16 cellular contexts compared by ENCODE assay signal in genomic region chr2:46945671-46946070, GRCh38. TPM values are rescaled to one million over a fixed set of nuclear protein-coding genes. Genes with fewer than 3 reads are reported as not detected.
DNase-seq lines count a peak whose midpoint lies in the region; ATAC-seq and TF ChIP-seq lines count a peak whose summit lies in the region.
"Had no signal": no experiment of that assay in that cellular context is flagged by ENCODE, and none has a peak within 500 bp of the region (broad histone marks: within the 10 kb centered on the region; RNA-seq: fewer than 3 reads in every experiment).

No MANE protein-coding gene starts in this region.

- H3K4me3 Mint-ChIP-seq in activated CD4-positive, alpha-beta T cell treated with anti-CD3 and anti-CD28 coated beads, Interleukin-2, amount 10 ng/mL, durations not matched to agents 7 days and 5 days: no peak overlapping the region
- H3K4me3 Mint-ChIP-seq in activated T-helper 2 cell treated with anti-CD3 and anti-CD28 coated beads, Interferon-gamma antibody, Interleukin-2, Interleukin-4, amounts not matched to agents 10 μg/mL and 5 μg/mL and 100 μg/mL, durations not matched to agents 14 hours and 24 hours and 36 hours (ENCODE audit: low read depth): peak overlapping the region; percentile 26
- H3K4me3 Mint-ChIP-seq: activated T-cell treated with anti-CD3 and anti-CD28 coated beads, Interleukin-2, amount 50 U/mL, for 4 hours had no signal

- H2BK12ac ChIP-seq in trophoblast cell (ENCODE audit: low read length): no peak overlapping the region

- H3F3A ChIP-seq in Loucy (ENCODE audit: low read depth): no peaks in the 10 kb centered on the region
- H3F3A ChIP-seq in PC-3 (ENCODE audit: low read length, unreplicated experiment): no peaks in the 10 kb centered on the region

- H3K79me2 ChIP-seq in Loucy (ENCODE audit: insufficient read depth, low read length) (peaks cover 80% of the 10 kb centered on the region), trophoblast cell (ENCODE audit: control insufficient read depth, insufficient read depth, low read length, poor library complexity) (peaks cover 15% of the 10 kb centered on the region), PC-3 (ENCODE audit: low read length) (peaks cover 68% of the 10 kb centered on the region)

- H3K27ac Mint-ChIP-seq in activated CD4-positive, alpha-beta T cell treated with anti-CD3 and anti-CD28 coated beads, Interleukin-2, amount 10 ng/mL, durations not matched to agents 7 days and 5 days: peak overlapping the region; percentile 96
- H3K27ac Mint-ChIP-seq in activated T-helper 2 cell treated with anti-CD3 and anti-CD28 coated beads, Interferon-gamma antibody, Interleukin-2, Interleukin-4, amounts not matched to agents 10 μg/mL and 5 μg/mL and 100 μg/mL, durations not matched to agents 14 hours and 24 hours and 36 hours: peak overlapping the region; percentile 99

- H3K4me1 ChIP-seq in Loucy (ENCODE audit: insufficient read depth, low read length, poor library complexity, severe bottlenecking) (peaks cover 46% of the 10 kb centered on the region), trophoblast cell (ENCODE audit: control insufficient read depth in 1 of 2, insufficient read depth in 2 of 2, low read length in 2 of 2) (peaks cover 0 to 4% of the 10 kb centered on the region in 2 experiments), PC-3 (ENCODE audit: insufficient read depth, low read length) (0 out of 2 replicates have a peak, but pooled peaks cover 3% of the 10 kb centered on the region)

- H3K18ac ChIP-seq in trophoblast cell (ENCODE audit: low read length): peak overlapping the region; percentile 52

- POLR2A ChIA-PET in activated CD4-positive, alpha-beta T cell treated with anti-CD3 and anti-CD28 coated beads, Interleukin-2, amount 10 ng/mL, durations not matched to agents 7 days and 5 days (lab: Charles Lee): no interaction called here
- POLR2A ChIA-PET in PC-3 (lab: Charles Lee; ENCODE audit: unreplicated experiment): no interaction called here

- no peak overlapping the region for H3K23ac ChIP-seq in trophoblast cell (ENCODE audit: low read length)

- no peak for ATAC-seq in PC-3
- ATAC-seq: A549; activated T-cell treated with anti-CD3 and anti-CD28 coated beads, Interleukin-2, amount 50 U/mL, for 4 hours had no signal

- H4K8ac ChIP-seq in trophoblast cell (ENCODE audit: low read depth, low read length): no peak overlapping the region

- intact Hi-C loops in activated T-helper 2 cell treated with anti-CD3 and anti-CD28 coated beads, Interferon-gamma antibody, Interleukin-2, Interleukin-4, amounts not matched to agents 10 μg/mL and 5 μg/mL and 100 μg/mL, durations not matched to agents 14 hours and 24 hours and 36 hours (cut with micrococcal nuclease): no loop called here
- intact Hi-C loops in PC-3 (cut with micrococcal nuclease): no loop called here

- CTCF ChIA-PET in activated CD4-positive, alpha-beta T cell treated with anti-CD3 and anti-CD28 coated beads, Interleukin-2, amount 10 ng/mL, durations not matched to agents 7 days and 5 days (lab: Charles Lee): no interaction called here
- CTCF ChIA-PET in PC-3 (lab: Charles Lee): no interaction called here

- H3K4me2 ChIP-seq in Loucy (ENCODE audit: low read depth, low read length, poor library complexity, severe bottlenecking) (peak overlapping the region; percentile 99), trophoblast cell (ENCODE audit: low read length) (no peak overlapping the region), PC-3 (ENCODE audit: low read length) (no peak overlapping the region)
- H3K4me2 ChIP-seq: A549 had no signal

- H3K27me3 ChIP-seq in Loucy (ENCODE audit: insufficient read depth, low read length, poor library complexity, severe bottlenecking) (no peaks in the 10 kb centered on the region), trophoblast cell (ENCODE audit: insufficient read depth, low read length) (no peaks in the 10 kb centered on the region), PC-3 (ENCODE audit: low read length) (no peaks in the 10 kb centered on the region)
- H3K27me3 ChIP-seq: stomach had no signal

- peaks cover 45% of the 10 kb centered on the region for H3K36me3 Mint-ChIP-seq in activated CD4-positive, alpha-beta T cell treated with anti-CD3 and anti-CD28 coated beads, Interleukin-2, amount 10 ng/mL, durations not matched to agents 7 days and 5 days (ENCODE audit: low read depth)
- H3K36me3 Mint-ChIP-seq in activated T-helper 2 cell treated with anti-CD3 and anti-CD28 coated beads, Interferon-gamma antibody, Interleukin-2, Interleukin-4, amounts not matched to agents 10 μg/mL and 5 μg/mL and 100 μg/mL, durations not matched to agents 14 hours and 24 hours and 36 hours (ENCODE audit: low read depth): peaks cover 56% of the 10 kb centered on the region

- no peak overlapping the region for H2BK5ac ChIP-seq in trophoblast cell (ENCODE audit: low read depth, low read length, poor library complexity)

- H4K91ac ChIP-seq in trophoblast cell (ENCODE audit: low read depth, low read length): no peak overlapping the region

- peak overlapping the region; percentile 47 for H3K9ac ChIP-seq in Loucy (ENCODE audit: low read depth, low read length, poor library complexity, severe bottlenecking)
- no peak overlapping the region for H3K9ac ChIP-seq in trophoblast cell (ENCODE audit: low read length)
- H3K9ac ChIP-seq in PC-3 (ENCODE audit: low read length): no peak overlapping the region

- H3K9me3 ChIP-seq in Loucy (ENCODE audit: insufficient read depth, low read depth, low read length) (no peaks in the 10 kb centered on the region), trophoblast cell (ENCODE audit: insufficient read depth, low read depth, low read length) (no peaks in the 10 kb centered on the region), PC-3 (ENCODE audit: low read length) (no peaks in the 10 kb centered on the region)
- H3K9me3 ChIP-seq: A549, stomach had no signal

- no peak overlapping the region for H2BK120ac ChIP-seq in trophoblast cell (ENCODE audit: insufficient read depth, low read length, poor library complexity)

- H3K27ac ChIP-seq in trophoblast cell (ENCODE audit: low read depth, low read length) (no peak overlapping the region), PC-3 (ENCODE audit: low read length) (no peak overlapping the region)
- H3K27ac ChIP-seq: stomach had no signal

- no peaks in the 10 kb centered on the region for H3K9me2 ChIP-seq in Loucy (replicated peaks; ENCODE audit: low read depth, low read length)
- H3K9me2 ChIP-seq in PC-3 (replicated peaks; ENCODE audit: low read length): no peaks in the 10 kb centered on the region

- H2AK5ac ChIP-seq in trophoblast cell (ENCODE audit: low read length): no peak overlapping the region

- H3K9me3 Mint-ChIP-seq in activated CD4-positive, alpha-beta T cell treated with anti-CD3 and anti-CD28 coated beads, Interleukin-2, amount 10 ng/mL, durations not matched to agents 7 days and 5 days: no peaks in the 10 kb centered on the region
- H3K9me3 Mint-ChIP-seq in activated T-helper 2 cell treated with anti-CD3 and anti-CD28 coated beads, Interferon-gamma antibody, Interleukin-2, Interleukin-4, amounts not matched to agents 10 μg/mL and 5 μg/mL and 100 μg/mL, durations not matched to agents 14 hours and 24 hours and 36 hours: no peaks in the 10 kb centered on the region
- H3K9me3 Mint-ChIP-seq: activated T-cell treated with anti-CD3 and anti-CD28 coated beads, Interleukin-2, amount 50 U/mL, for 4 hours had no signal

- no peaks in the 10 kb centered on the region for H3K27me3 Mint-ChIP-seq in activated CD4-positive, alpha-beta T cell treated with anti-CD3 and anti-CD28 coated beads, Interleukin-2, amount 10 ng/mL, durations not matched to agents 7 days and 5 days
- H3K27me3 Mint-ChIP-seq in activated T-helper 2 cell treated with anti-CD3 and anti-CD28 coated beads, Interferon-gamma antibody, Interleukin-2, Interleukin-4, amounts not matched to agents 10 μg/mL and 5 μg/mL and 100 μg/mL, durations not matched to agents 14 hours and 24 hours and 36 hours (ENCODE audit: low read depth): no peaks in the 10 kb centered on the region

- H3K4me1 Mint-ChIP-seq in activated CD4-positive, alpha-beta T cell treated with anti-CD3 and anti-CD28 coated beads, Interleukin-2, amount 10 ng/mL, durations not matched to agents 7 days and 5 days: peaks cover 65% of the 10 kb centered on the region
- H3K4me1 Mint-ChIP-seq in activated T-helper 2 cell treated with anti-CD3 and anti-CD28 coated beads, Interferon-gamma antibody, Interleukin-2, Interleukin-4, amounts not matched to agents 10 μg/mL and 5 μg/mL and 100 μg/mL, durations not matched to agents 14 hours and 24 hours and 36 hours (ENCODE audit: low read depth): peaks cover 44% of the 10 kb centered on the region

- H3K36me3 ChIP-seq in Loucy (ENCODE audit: insufficient read depth, low read length) (peaks cover 4% of the 10 kb centered on the region; the same call in 1 of the 2 replicates), trophoblast cell (ENCODE audit: control insufficient read depth in 1 of 2, insufficient read depth in 2 of 2, low read length in 2 of 2) (peaks cover 12 to 13% of the 10 kb centered on the region in 2 experiments), PC-3 (ENCODE audit: low read depth, low read length) (no peaks in the 10 kb centered on the region)

- WGBS in trophoblast cell (ENCODE audit: extremely low coverage, insufficient coverage, insufficient read length): no CpG with 5 or more reads among the region's 7 CpGs

- TF ChIP-seq CTCF in Loucy (conservative IDR thresholded peaks at IDR 0.05; ENCODE audit: low read length) (no peak), PC-3 (conservative IDR thresholded peaks at IDR 0.05; ENCODE audit: low read depth, low read length) (no peak)

- peak overlapping the region; percentile 20 for H3K14ac ChIP-seq in trophoblast cell (ENCODE audit: low read length)

- H2AFZ ChIP-seq in Loucy (ENCODE audit: low read length) (no peak overlapping the region), trophoblast cell (ENCODE audit: insufficient read depth, low read length, poor library complexity) (no peak overlapping the region), PC-3 (ENCODE audit: low read length) (no peak overlapping the region)

- no TSS peak for BruUV-seq in PC-3 (replicated peaks; lab: Mats Ljungman, UMichigan)

- DNase-seq in activated CD4-positive, alpha-beta T cell treated with anti-CD3 and anti-CD28 coated beads, Interleukin-2, amount 10 ng/mL, durations not matched to agents 7 days and 5 days: no peak
- DNase-seq in activated CD4-positive, alpha-beta T cell treated with anti-CD3 and anti-CD28 coated beads for 4 hours: no peak
- DNase-seq in activated T-helper 2 cell treated with anti-CD3 and anti-CD28 coated beads, Interferon-gamma antibody, Interleukin-2, Interleukin-4, amounts not matched to agents 10 μg/mL and 5 μg/mL and 100 μg/mL, durations not matched to agents 14 hours and 24 hours and 36 hours (ENCODE audit: low spot score): no peak
- no peak for DNase-seq in trophoblast cell
- DNase-seq in superior temporal gyrus (ENCODE audit: extremely low spot score): no peak
- DNase-seq in HuH-7.5 (ENCODE audit: low spot score): no peak
- no peak for DNase-seq in PC-3
- DNase-seq: activated CD4-positive, CD25-positive, alpha-beta regulatory T cell treated with anti-CD3 and anti-CD28 coated beads, Interleukin-2, amount 50 U/mL, for 72 hours; activated T-cell treated with anti-CD3 and anti-CD28 coated beads, Interleukin-2, amount 50 U/mL, for 4 hours; midbrain; NCI-H1694; NCI-H226; Right ventricle myocardium superior; stomach had no signal

- H3K4me3 ChIP-seq in Loucy (ENCODE audit: low read length, poor library complexity, severe bottlenecking) (peak overlapping the region; percentile 42), trophoblast cell (ENCODE audit: low read depth, low read length) (peak overlapping the region; percentile 31), PC-3 (ENCODE audit: low read length) (no peak overlapping the region)
- H3K4me3 ChIP-seq: A549, stomach had no signal

- H3K4ac ChIP-seq in trophoblast cell (ENCODE audit: low read depth, low read length): peak overlapping the region; percentile 84

- no peaks in the 10 kb centered on the region for H4K20me1 ChIP-seq in Loucy (ENCODE audit: insufficient read depth, low read length, poor library complexity, severe bottlenecking)
- H4K20me1 ChIP-seq in PC-3 (ENCODE audit: low read length): no peaks in the 10 kb centered on the region

- peaks cover 13% of the 10 kb centered on the region for H3K79me1 ChIP-seq in trophoblast cell (ENCODE audit: low read length)

- no peak overlapping the region for H4K12ac ChIP-seq in trophoblast cell (ENCODE audit: low read depth, low read length)

RNA-seq across cellular contexts. Expression of gene TTC7A, which starts 4.6 kb away (rescaled TPM):
- 10 to 100 TPM; 61.2 to 61.5 TPM for total RNA-seq in activated CD4-positive, alpha-beta T cell treated with anti-CD3 and anti-CD28 coated beads, Interleukin-2, amount 10 ng/mL, durations not matched to agents 7 days and 5 days
- total RNA-seq in activated T-helper 2 cell treated with anti-CD3 and anti-CD28 coated beads, Interferon-gamma antibody, Interleukin-2, Interleukin-4, amounts not matched to agents 10 μg/mL and 5 μg/mL and 100 μg/mL, durations not matched to agents 14 hours and 24 hours and 36 hours: 75.2 and 75.5 TPM in 2 replicates
- 31.2 and 33.6 TPM in 2 replicates for polyA plus RNA-seq in trophoblast cell (2013)
- 21.8 and 24.2 TPM in 2 replicates for total RNA-seq in PC-3 (2014; rRNA removed)

RNA-seq across cellular contexts. Expression of gene MCFD2, which starts 30.1 kb away (rescaled TPM):
- total RNA-seq in activated CD4-positive, alpha-beta T cell treated with anti-CD3 and anti-CD28 coated beads, Interleukin-2, amount 10 ng/mL, durations not matched to agents 7 days and 5 days: 10 to 100 TPM; 48.3 to 52.6 TPM
- total RNA-seq in activated T-helper 2 cell treated with anti-CD3 and anti-CD28 coated beads, Interferon-gamma antibody, Interleukin-2, Interleukin-4, amounts not matched to agents 10 μg/mL and 5 μg/mL and 100 μg/mL, durations not matched to agents 14 hours and 24 hours and 36 hours: 45.2 and 46.0 TPM in 2 replicates
- 100 and 104 TPM in 2 replicates for polyA plus RNA-seq in trophoblast cell (2013)
- total RNA-seq in PC-3 (2014; rRNA removed): 91.9 and 112 TPM in 2 replicates
